In genomic region chr5:131796793-131797693, GRCh38 we compare ENCODE assay signal across 8 cellular contexts. TPM values are rescaled to one million over a fixed set of nuclear protein-coding genes. Genes with fewer than 3 reads are reported as not detected.
A peak's percentile ranks its signal among the peaks of the same experiment; 100 is the strongest.
DNase-seq lines count a peak whose midpoint lies in the region; ATAC-seq and TF ChIP-seq lines count a peak whose summit lies in the region.

FNIP1 (minus strand) TSS chr5:131797017; CDS start chr5:131796921, 96 bp downstream.

- WGBS in right cardiac atrium = under 1% methylated on average over 79 of the region's 79 CpGs

- ATAC-seq in GM18499 (IDR thresholded peaks at IDR 0.05; ENCODE audit: insufficient read depth, unreplicated experiment) = peak; percentile 82
- peak; percentile 91 for ATAC-seq in HG02943 (IDR thresholded peaks at IDR 0.05; ENCODE audit: low read depth, unreplicated experiment)
- peak; percentile 99 for ATAC-seq in right cardiac atrium

- H3K4me3 ChIP-seq in right cardiac atrium (ENCODE audit: low read length) (peak within 1 kb of the TSS; percentile 76), vagina (peak within 1 kb of the TSS; percentile 52 to 86)

- H3K9me3 ChIP-seq in right cardiac atrium (ENCODE audit: control insufficient read depth, low read length) (no peaks in the 10 kb centered on the region), vagina (no peaks in the 10 kb centered on the region)

- H3K4me1 ChIP-seq in right cardiac atrium (ENCODE audit: control insufficient read depth, insufficient read depth, low read length) = peaks cover 3% of the 10 kb centered on the region
- peaks cover 44% of the 10 kb centered on the region for H3K4me1 ChIP-seq in vagina

- peak; percentile 42 to 96 for TF ChIP-seq POLR2A in vagina (IDR thresholded peaks at IDR 0.05)

- no peak for TF ChIP-seq CTCF in vagina (IDR thresholded peaks at IDR 0.05)

- H3K36me3 ChIP-seq in vagina = no peaks in the 10 kb centered on the region

- H3K27ac ChIP-seq in right cardiac atrium (ENCODE audit: low read length) (peak within 1 kb of the TSS; percentile 91), vagina (peak within 1 kb of the TSS; percentile 99)

- intact Hi-C loops in T-helper 2 cell treated with Interferon-gamma antibody and Interleukin-4, amounts not matched to agents 100 ng/mL and 5 ng/mL, for 36 hours (cut with micrococcal nuclease) = loop anchor here (1.0 to 10.0 kb wide), 10 partner anchors 50 to 668 kb away; partner anchors contain the start of genes IL3, LYRM7 and RAPGEF6
- intact Hi-C loops in right cardiac atrium (cut with DNase I) = loop anchor here in 1 of 4 donors (10.0 kb wide), 1 partner anchor 212 kb away; no protein-coding TSS in a partner anchor
- intact Hi-C loops in vagina (cut with DNase I) = loop anchor here (5.0 kb wide), 1 partner anchor 125 kb away; no protein-coding TSS in a partner anchor

- DNase-seq in NCI-H187 treated with DMSO at 0.1 percent for 48 hours (lab: John Stamatoyannopoulos, UW) (peak; percentile 73), anterior cingulate cortex (lab: John Stamatoyannopoulos, UW) (peak; percentile 82 to 100 (median 99)), right cardiac atrium (peak; percentile 100), putamen (ENCODE audit: low spot score) (peak; percentile 99), vagina (ENCODE audit: extremely low spot score in 2 of 2) (peak; percentile 99 to 100)

- H3K27me3 ChIP-seq in right cardiac atrium (ENCODE audit: control insufficient read depth, insufficient read depth) (no peaks in the 10 kb centered on the region), vagina (no peaks in the 10 kb centered on the region)

RNA-seq across cellular contexts. Expression of gene FNIP1, which starts in this region (rescaled TPM):
- 24.0 and 24.9 TPM in 2 replicates for total RNA-seq in T-helper 2 cell treated with Interferon-gamma antibody and Interleukin-4, amounts not matched to agents 100 ng/mL and 5 ng/mL, for 36 hours
- total RNA-seq in right cardiac atrium = 10 to 100 TPM; 26.8 to 35.8 (median 31.2) TPM
- polyA plus RNA-seq in right cardiac atrium = 5.8 TPM
- 29.5 TPM for total RNA-seq in vagina

Comparison
In these comparisons a context has a peak if more than half of its experiments do, and no peak if none do; other contexts are left out.
1. Peak in every context shown above with its lines: DNase-seq, ATAC-seq, H3K4me3 ChIP-seq and H3K27ac ChIP-seq.